Comparison of ENCODE assay signal across 15 cellular contexts in genomic region chrX:68413254-68413653, GRCh38. TPM values are rescaled to one million over a fixed set of nuclear protein-coding genes. Genes with fewer than 3 reads are reported as not detected.
A peak's percentile ranks its signal among the peaks of the same experiment; 100 is the strongest.
DNase-seq lines count a peak whose midpoint lies in the region; ATAC-seq and TF ChIP-seq lines count a peak whose summit lies in the region.
"Had no signal": no experiment of that assay in that cellular context is flagged by ENCODE, and none has a peak within 500 bp of the region (broad histone marks: within the 10 kb centered on the region; RNA-seq: fewer than 3 reads in every experiment).

No MANE protein-coding gene starts in this region.

- H3K36me3 ChIP-seq in BLaER1 treated with 17β-estradiol and CSF1 and Interleukin-3, amounts not matched to agents 10 nM and 100 nM: no peaks in the 10 kb centered on the region
- no peaks in the 10 kb centered on the region for H3K36me3 ChIP-seq in HEK293 (ENCODE audit: control insufficient read depth in 2 of 2, insufficient read depth in 1 of 2, low read length in 2 of 2)

- H3K27me3 Mint-ChIP-seq in mesothelial cell of epicardium (ENCODE audit: low read depth): no peaks in the 10 kb centered on the region
- H3K27me3 Mint-ChIP-seq in activated T-cell treated with anti-CD3 and anti-CD28 coated beads, Interleukin-2, amount 50 U/mL, for 72 hours (ENCODE audit: low read depth): peaks cover 38% of the 10 kb centered on the region

- H3K4me1 Mint-ChIP-seq in mesothelial cell of epicardium: peaks cover 23% of the 10 kb centered on the region
- H3K4me1 Mint-ChIP-seq in activated T-cell treated with anti-CD3 and anti-CD28 coated beads, Interleukin-2, amount 50 U/mL, for 72 hours (ENCODE audit: low read depth): no peaks in the 10 kb centered on the region
- H3K4me1 Mint-ChIP-seq: CD4-positive, CD25-positive, alpha-beta regulatory T cell had no signal

- POLR2A ChIA-PET in HEK293 (lab: Yijun Ruan, JAX): no interaction called here

- peaks cover 37 to 89% (median 79%) of the 10 kb centered on the region in 11 experiments for H3K27me3 ChIP-seq in BLaER1 treated with 17β-estradiol and CSF1 and Interleukin-3, amounts not matched to agents 10 nM and 100 nM

- no peak overlapping the region for H3K4me3 Mint-ChIP-seq in mesothelial cell of epicardium
- no peak overlapping the region for H3K4me3 Mint-ChIP-seq in activated T-cell treated with anti-CD3 and anti-CD28 coated beads, Interleukin-2, amount 50 U/mL, for 72 hours
- H3K4me3 Mint-ChIP-seq: CD4-positive, CD25-positive, alpha-beta regulatory T cell; CD8-positive, alpha-beta T cell had no signal

- CTCF ChIA-PET in HEK293 (lab: Yijun Ruan, JAX): interaction anchor here (1.0 kb wide), 1 partner anchor 216 kb away, joined by 5 read pairs; no protein-coding TSS in a partner anchor

- no peaks in the 10 kb centered on the region for H3K36me3 Mint-ChIP-seq in mesothelial cell of epicardium
- no peaks in the 10 kb centered on the region for H3K36me3 Mint-ChIP-seq in activated T-cell treated with anti-CD3 and anti-CD28 coated beads, Interleukin-2, amount 50 U/mL, for 72 hours (ENCODE audit: insufficient read depth in 2 of 2)
- H3K36me3 Mint-ChIP-seq: CD4-positive, CD25-positive, alpha-beta regulatory T cell; CD8-positive, alpha-beta T cell had no signal

- peak overlapping the region in 6 of 11 experiments; percentile 3 to 54 (median 49); a peak in 7 of 22 replicates for H3K4me2 ChIP-seq in BLaER1 treated with 17β-estradiol and CSF1 and Interleukin-3, amounts not matched to agents 10 nM and 100 nM

- H3K4me3 ChIP-seq in BLaER1 treated with 17β-estradiol and CSF1 and Interleukin-3, amounts not matched to agents 10 nM and 100 nM: no peak overlapping the region
- H3K4me3 ChIP-seq in HEK293 (ENCODE audit: low read depth, low read length) (no peak overlapping the region), lower leg skin (ENCODE audit: low read depth, poor library complexity, severe bottlenecking) (no peak overlapping the region)

- no peak for ATAC-seq in activated T-cell treated with anti-CD3 and anti-CD28 coated beads, Interleukin-2, amount 50 U/mL, for 72 hours (replicated peaks in 1 of 2)
- ATAC-seq: CD8-positive, alpha-beta T cell had no signal

- H3K9ac ChIP-seq in BLaER1 treated with 17β-estradiol and CSF1 and Interleukin-3, amounts not matched to agents 10 nM and 100 nM: no peak overlapping the region

- peaks cover 0 to 28% (median 5%) of the 10 kb centered on the region in 10 experiments; a peak in 9 of 20 replicates for H3K4me1 ChIP-seq in BLaER1 treated with 17β-estradiol and CSF1 and Interleukin-3, amounts not matched to agents 10 nM and 100 nM
- peaks cover 7% of the 10 kb centered on the region for H3K4me1 ChIP-seq in HEK293 (ENCODE audit: control insufficient read depth, insufficient read depth, low read length)
- H3K4me1 ChIP-seq: Caco-2 had no signal

- H3K9me3 ChIP-seq in BLaER1 treated with 17β-estradiol and CSF1 and Interleukin-3, amounts not matched to agents 10 nM and 100 nM (replicated peaks in 1 of 11): no peaks in the 10 kb centered on the region
- no peaks in the 10 kb centered on the region for H3K9me3 ChIP-seq in HEK293 (ENCODE audit: control insufficient read depth, insufficient read depth, low read depth, low read length)
- H3K9me3 ChIP-seq: Caco-2 had no signal

- no peak for TF ChIP-seq POLR2A in lower leg skin (IDR thresholded peaks at IDR 0.05)

- H4K20me1 ChIP-seq in BLaER1 treated with 17β-estradiol and CSF1 and Interleukin-3, amounts not matched to agents 10 nM and 100 nM: no peaks in the 10 kb centered on the region

- intact Hi-C loops in lower leg skin (cut with DNase I; ENCODE audit: low total_unique reads): no loop called here

- DNase-seq in mesothelial cell of epicardium (ENCODE audit: low spot score in 2 of 2, unreplicated experiment in 2 of 2) (no peak), ecto neural progenitor cell (ENCODE audit: low spot score) (no peak), lower leg skin (ENCODE audit: low spot score in 2 of 2) (no peak)
- DNase-seq in activated T-cell treated with anti-CD3 and anti-CD28 coated beads, Interleukin-2, amount 50 U/mL, for 72 hours: no peak
- DNase-seq: Caco-2; CD4-positive, CD25-positive, alpha-beta regulatory T cell; CD8-positive, alpha-beta T cell; DMS153; DND-41; GOT3; H7; HCEC 1CT had no signal

- WGBS in lower leg skin, 2 donors: 65 to 89% methylated on average over 3 of the region's 3 CpGs

- TF ChIP-seq CTCF in HEK293 (tag by site-specific recombination; IDR thresholded peaks at IDR 0.05): no peak
- TF ChIP-seq CTCF in mesothelial cell of epicardium (IDR thresholded peaks at IDR 0.05; ENCODE audit: unreplicated experiment): no peak
- TF ChIP-seq CTCF in lower leg skin (IDR thresholded peaks at IDR 0.05): no peak

- no peak overlapping the region for H3K27ac ChIP-seq in BLaER1 treated with 17β-estradiol and CSF1 and Interleukin-3, amounts not matched to agents 10 nM and 100 nM
- H3K27ac ChIP-seq in HEK293 (ENCODE audit: extremely low read depth, low read depth, low read length): no peak overlapping the region
- H3K27ac ChIP-seq: C4-2B had no signal

- H3K9me3 Mint-ChIP-seq in mesothelial cell of epicardium: peaks cover 23% of the 10 kb centered on the region
- H3K9me3 Mint-ChIP-seq in activated T-cell treated with anti-CD3 and anti-CD28 coated beads, Interleukin-2, amount 50 U/mL, for 72 hours: no peaks in the 10 kb centered on the region
- H3K9me3 Mint-ChIP-seq: CD8-positive, alpha-beta T cell had no signal

- H3K27ac Mint-ChIP-seq in mesothelial cell of epicardium: peak overlapping the region; percentile 63
- H3K27ac Mint-ChIP-seq in activated T-cell treated with anti-CD3 and anti-CD28 coated beads, Interleukin-2, amount 50 U/mL, for 72 hours: no peak overlapping the region
- H3K27ac Mint-ChIP-seq: CD4-positive, CD25-positive, alpha-beta regulatory T cell; CD8-positive, alpha-beta T cell had no signal

TF ChIP-seq in HEK293, 187 proteins besides CTCF, POLR2A, EP300 and RAD21:
- TF ChIP-seq ZNF157 (tag by site-specific recombination; IDR thresholded peaks at IDR 0.05) (no peak), ZFHX2 (tag by site-specific recombination; conservative IDR thresholded peaks at IDR 0.05) (peak; percentile 77), EGR2 (tag by site-specific recombination; IDR thresholded peaks at IDR 0.05; ENCODE audit: low read depth) (peak; percentile 91)

RNA-seq across cellular contexts. Expression of gene OPHN1, which starts 20.0 kb away (rescaled TPM):
- 8.0 to 12.5 TPM (median 8.6 TPM) in 3 replicates for total RNA-seq in mesothelial cell of epicardium
- 10 to 100 TPM in 1 of 4 donors, 1 to 10 TPM in 3; 4.9 to 20.1 (median 8.1) TPM for total RNA-seq in lower leg skin
- under 1 TPM in 1 of 2 donors, not detected in 1; 0.12 TPM for total RNA-seq in activated T-cell treated with anti-CD3 and anti-CD28 coated beads, Interleukin-2, amount 50 U/mL, for 72 hours
